In the genomic region with DNA sequence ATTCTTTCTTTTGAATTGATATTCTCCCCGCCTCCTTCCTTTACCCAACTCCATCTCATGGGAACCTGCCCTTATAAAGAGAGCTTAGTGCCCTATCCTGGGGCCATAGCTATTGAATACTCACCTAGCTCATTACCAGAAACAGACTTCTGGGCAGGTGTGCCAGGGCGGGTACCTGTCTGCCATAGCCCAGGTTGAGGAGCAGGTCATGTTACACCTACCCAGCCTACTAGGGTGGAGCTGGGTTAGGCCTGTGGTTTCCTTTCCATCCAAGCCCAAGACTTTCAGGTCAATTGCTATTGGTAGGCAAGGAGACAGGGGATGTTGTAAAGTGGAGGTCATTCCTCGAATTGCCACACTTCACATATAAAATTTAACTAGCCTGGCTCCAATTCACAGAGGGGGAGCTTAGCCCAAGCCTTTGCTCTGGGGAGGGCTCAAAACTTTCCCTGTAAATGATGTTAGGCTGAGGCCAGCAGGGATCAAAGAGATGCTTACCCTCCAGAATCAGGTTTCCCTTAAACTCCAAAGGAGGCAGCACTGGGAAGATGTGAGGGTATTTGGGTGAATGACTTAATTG, we compare ENCODE assay signal across 12 cellular contexts.
A peak's percentile ranks its signal among the peaks of the same experiment; 100 is the strongest.
DNase-seq lines count a peak whose midpoint lies in the region; TF ChIP-seq lines count a peak whose summit lies in the region.
"Had no signal": no experiment of that assay in that cellular context is flagged by ENCODE, and none has a peak within 500 bp of the region (broad histone marks: within the 10 kb centered on the region; RNA-seq: fewer than 3 reads in every experiment).

No MANE protein-coding gene starts in this region.

- no peak overlapping the region for H3K18ac ChIP-seq in neuronal stem cell (ENCODE audit: low read length)

- H4K8ac ChIP-seq in neuronal stem cell (ENCODE audit: low read depth, low read length), result no peak overlapping the region

- H3K4ac ChIP-seq in neuronal stem cell (ENCODE audit: low read length), result no peak overlapping the region

- H2BK12ac ChIP-seq in neuronal stem cell (ENCODE audit: low read length), result no peak overlapping the region

- no peak overlapping the region for H3K23ac ChIP-seq in neuronal stem cell (ENCODE audit: low read depth, low read length, poor library complexity)

- WGBS in endodermal cell (ENCODE audit: insufficient coverage in 1 of 2, insufficient read length in 1 of 2), 2 experiments, result 91 to 100% methylated on average over 2 to 3 of the region's 3 CpGs
- no CpG with 5 or more reads among the region's 3 CpGs for WGBS in neuronal stem cell (ENCODE audit: extremely low coverage in 2 of 2, insufficient read length in 2 of 2, insufficient replicate concordance in 1 of 2), 2 donors

- H2AFZ ChIP-seq in Loucy (ENCODE audit: low read length) (no peak overlapping the region), neuronal stem cell (ENCODE audit: low read length) (no peak overlapping the region)

- peaks cover 8% of the 10 kb centered on the region for H3K27me3 Mint-ChIP-seq in endodermal cell (ENCODE audit: insufficient read depth)

- H3K9me2 ChIP-seq in Loucy (replicated peaks; ENCODE audit: low read depth, low read length), result no peaks in the 10 kb centered on the region

- no peak overlapping the region for H2AK5ac ChIP-seq in neuronal stem cell (ENCODE audit: low read depth, low read length)

- H3K4me1 ChIP-seq in Loucy (ENCODE audit: insufficient read depth, low read length, poor library complexity, severe bottlenecking), result peaks cover 35% of the 10 kb centered on the region
- H3K4me1 ChIP-seq in endodermal cell (ENCODE audit: control insufficient read depth, insufficient read depth, low read length), result peaks cover 25% of the 10 kb centered on the region
- H3K4me1 ChIP-seq in neuronal stem cell (ENCODE audit: control insufficient read depth in 2 of 2, insufficient read depth in 1 of 2, low read depth in 1 of 2, low read length in 2 of 2), result peaks cover 40 to 43% of the 10 kb centered on the region in 2 donors
- H3K4me1 ChIP-seq in HAP-1, result peaks cover 7% of the 10 kb centered on the region

- H3K36me3 ChIP-seq in Loucy (ENCODE audit: insufficient read depth, low read length) (no peaks in the 10 kb centered on the region), endodermal cell (ENCODE audit: control insufficient read depth, insufficient read depth, low read length) (no peaks in the 10 kb centered on the region), neuronal stem cell (replicated peaks in 1 of 2; ENCODE audit: control insufficient read depth in 2 of 2, insufficient read depth in 2 of 2, low read length in 2 of 2) (peaks cover 11 to 47% of the 10 kb centered on the region in 2 donors), HAP-1 (replicated peaks) (no peaks in the 10 kb centered on the region; the same call in 1 of the 2 replicates)
- H3K36me3 ChIP-seq: neutrophil had no signal

- in situ Hi-C loops in HAP-1 (cut with MboI; ENCODE audit: low sequenced_read_pairs), result no loop called here

- H2BK5ac ChIP-seq in neuronal stem cell (ENCODE audit: low read length), result no peak overlapping the region

- no peaks in the 10 kb centered on the region for H3F3A ChIP-seq in Loucy (ENCODE audit: low read depth)

- peak overlapping the region; percentile 5 for H3K4me3 ChIP-seq in Loucy (ENCODE audit: low read length, poor library complexity, severe bottlenecking)
- H3K4me3 ChIP-seq in endodermal cell (ENCODE audit: low read length), result no peak overlapping the region
- H3K4me3 ChIP-seq in neuronal stem cell (ENCODE audit: low read length in 2 of 2), result peak overlapping the region; percentile 76 to 86
- no peak overlapping the region for H3K4me3 ChIP-seq in HAP-1

- H3K4me3 Mint-ChIP-seq in endodermal cell, result peak overlapping the region; percentile 88

- H3K79me1 ChIP-seq in neuronal stem cell (ENCODE audit: low read depth, low read length), result no peaks in the 10 kb centered on the region

- H3K9me3 ChIP-seq in Loucy (ENCODE audit: insufficient read depth, low read depth, low read length) (no peaks in the 10 kb centered on the region), endodermal cell (ENCODE audit: control insufficient read depth, low read length) (no peaks in the 10 kb centered on the region), neuronal stem cell (replicated peaks in 1 of 2; ENCODE audit: control insufficient read depth in 2 of 2, insufficient read depth in 1 of 2, low read depth in 1 of 2, low read length in 2 of 2) (no peaks in the 10 kb centered on the region), HAP-1 (no peaks in the 10 kb centered on the region)
- H3K9me3 ChIP-seq: neutrophil had no signal

- H3K36me3 Mint-ChIP-seq in endodermal cell (ENCODE audit: low read depth), result peaks cover under 1% of the 10 kb centered on the region

- H3K4me2 ChIP-seq in Loucy (ENCODE audit: low read depth, low read length, poor library complexity, severe bottlenecking) (peak overlapping the region; percentile 60), neuronal stem cell (ENCODE audit: insufficient read depth, low read length, poor library complexity, severe bottlenecking) (peak overlapping the region; percentile 77)

- peak; percentile 39 for DNase-seq in NCI-H2029 (lab: John Stamatoyannopoulos, UW)
- DNase-seq in NCI-H2029 treated with DMSO at 0.1 percent for 48 hours (lab: John Stamatoyannopoulos, UW), result no peak
- no peak for DNase-seq in endodermal cell
- no peak for DNase-seq in neuronal stem cell (ENCODE audit: low spot score)
- no peak for DNase-seq in activated CD4-positive, alpha-beta T cell treated with anti-CD3 and anti-CD28 coated beads for 48 hours
- DNase-seq in HAP-1 (ENCODE audit: low spot score in 2 of 2), result no peak
- DNase-seq in RKO (ENCODE audit: low spot score), result no peak
- DNase-seq: 8988T, NCI-H1092, T-helper 2 cell had no signal

- peaks cover 41% of the 10 kb centered on the region for H3K4me1 Mint-ChIP-seq in endodermal cell

- H4K91ac ChIP-seq in neuronal stem cell (ENCODE audit: low read depth, low read length, poor library complexity), result no peak overlapping the region

- no peak overlapping the region for H3K14ac ChIP-seq in neuronal stem cell (ENCODE audit: low read length)

- H3K9ac ChIP-seq in Loucy (ENCODE audit: low read depth, low read length, poor library complexity, severe bottlenecking) (no peak overlapping the region), endodermal cell (ENCODE audit: extremely low read depth, low read length, poor library complexity, severe bottlenecking) (no peak overlapping the region), neuronal stem cell (ENCODE audit: low read depth, low read length, poor library complexity) (no peak overlapping the region)

- H3K9me3 Mint-ChIP-seq in endodermal cell, result no peaks in the 10 kb centered on the region

- H2BK120ac ChIP-seq in neuronal stem cell (ENCODE audit: low read depth, low read length), result no peak overlapping the region

- no peaks in the 10 kb centered on the region for H4K20me1 ChIP-seq in Loucy (ENCODE audit: insufficient read depth, low read length, poor library complexity, severe bottlenecking)

- H3K27ac ChIP-seq in endodermal cell (ENCODE audit: low read depth, low read length) (no peak overlapping the region), neuronal stem cell (replicated peaks; ENCODE audit: low read length) (peak overlapping the region; percentile 91)
- H3K27ac ChIP-seq: neutrophil had no signal

- no peak for TF ChIP-seq CTCF in Loucy (conservative IDR thresholded peaks at IDR 0.05; ENCODE audit: low read length)
- TF ChIP-seq CTCF in endodermal cell (conservative IDR thresholded peaks at IDR 0.05), result no peak

- H2BK15ac ChIP-seq in neuronal stem cell (ENCODE audit: low read length), result no peak overlapping the region

- H3K79me2 ChIP-seq in Loucy (ENCODE audit: insufficient read depth, low read length), result no peaks in the 10 kb centered on the region

- no peak overlapping the region for H3K27ac Mint-ChIP-seq in endodermal cell

- H3K27me3 ChIP-seq in Loucy (ENCODE audit: insufficient read depth, low read length, poor library complexity, severe bottlenecking) (no peaks in the 10 kb centered on the region), endodermal cell (ENCODE audit: control insufficient read depth, insufficient read depth, low read length, poor library complexity, severe bottlenecking) (no peaks in the 10 kb centered on the region), neuronal stem cell (ENCODE audit: control insufficient read depth in 3 of 3, insufficient read depth in 3 of 3, low read depth in 1 of 3, low read length in 3 of 3) (no peaks in the 10 kb centered on the region), HAP-1 (ENCODE audit: low read depth) (no peaks in the 10 kb centered on the region)

Comparison
In these comparisons a context has a peak if more than half of its experiments do, and no peak if none do; other contexts are left out.
1. H3K4me3 ChIP-seq: peak in Loucy (single experiment) and neuronal stem cell (2 of 2); none in endodermal cell (single experiment) and HAP-1 (single experiment).